Comparison of ENCODE assay signal across 9 cellular contexts in the genomic region with DNA sequence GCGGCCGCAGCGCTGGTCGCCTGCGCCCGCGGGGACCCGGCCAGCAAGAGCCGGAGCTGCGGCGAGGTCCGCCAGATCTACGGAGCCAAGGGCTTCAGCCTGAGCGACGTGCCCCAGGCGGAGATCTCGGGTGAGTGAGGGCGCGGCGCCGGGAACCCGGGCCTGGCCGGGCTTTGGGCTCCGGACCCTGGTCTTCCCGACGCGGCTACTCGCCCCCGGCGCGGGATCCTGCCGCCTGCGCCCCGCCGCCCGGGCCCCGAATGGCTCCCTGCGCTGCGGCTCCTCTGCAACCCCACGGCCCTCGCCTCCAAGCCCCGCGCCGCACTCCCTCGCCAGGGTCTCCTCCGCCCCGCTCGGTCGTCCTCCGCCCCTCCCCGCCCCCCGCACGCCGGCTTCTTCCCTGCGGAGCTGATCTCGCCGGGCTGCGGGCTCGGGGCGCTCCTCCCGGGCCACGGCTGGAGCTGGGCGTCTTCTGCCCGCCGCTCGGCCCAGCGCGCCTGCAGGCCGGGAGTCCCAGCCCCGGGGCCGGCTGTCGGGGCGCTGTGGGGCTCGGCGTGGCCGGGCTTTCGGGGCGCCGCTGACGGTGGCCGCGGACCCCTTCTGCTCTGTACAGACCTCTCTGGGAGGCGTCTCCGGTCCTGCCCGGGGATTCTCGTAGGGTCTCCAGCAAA. TPM values are rescaled to one million over a fixed set of nuclear protein-coding genes. Genes with fewer than 3 reads are reported as not detected.
A peak's percentile ranks its signal among the peaks of the same experiment; 100 is the strongest.
DNase-seq lines count a peak whose midpoint lies in the region; ATAC-seq, FAIRE-seq and TF ChIP-seq lines count a peak whose summit lies in the region.
"Had no signal": no experiment of that assay in that cellular context is flagged by ENCODE, and none has a peak within 500 bp of the region (broad histone marks: within the 10 kb centered on the region; RNA-seq: fewer than 3 reads in every experiment).

No MANE protein-coding gene starts in this region.

- no peak overlapping the region for H3K4me3 Mint-ChIP-seq in activated CD8-positive, alpha-beta memory T cell treated with anti-CD3 and anti-CD28 coated beads, Interleukin-2, amount 10 ng/mL, durations not matched to agents 7 days and 5 days

- POLR2A ChIA-PET in HepG2 (lab: Yijun Ruan, JAX) = interaction anchor here (1.0 to 1.7 kb wide), 2 partner anchors 180 to 185 kb away, joined by 3 to 7 read pairs; no protein-coding TSS in a partner anchor

- H3K27me3 Mint-ChIP-seq in activated CD8-positive, alpha-beta memory T cell treated with anti-CD3 and anti-CD28 coated beads, Interleukin-2, amount 10 ng/mL, durations not matched to agents 7 days and 5 days = peaks cover 16% of the 10 kb centered on the region

- no peak for DNase-seq in activated CD8-positive, alpha-beta memory T cell treated with anti-CD3 and anti-CD28 coated beads, Interleukin-2, amount 10 ng/mL, durations not matched to agents 7 days and 5 days
- DNase-seq in activated CD8-positive, alpha-beta memory T cell treated with anti-CD3 and anti-CD28 coated beads, Interleukin-2, amount 50 U/mL, for 4 hours = no peak
- DNase-seq in brain microvascular endothelial cell = no peak
- DNase-seq in HepG2 (ENCODE audit: low spot score) = no peak
- DNase-seq in thoracic aorta (ENCODE audit: low spot score) = no peak
- no peak for DNase-seq in Kasumi-1 (lab: John Stamatoyannopoulos, UW)
- DNase-seq in DMS153 (lab: John Stamatoyannopoulos, UW) = no peak

- no peak overlapping the region for H2AFZ ChIP-seq in HepG2 (ENCODE audit: low read length)

- in situ Hi-C loops in brain microvascular endothelial cell (cut with HindIII; ENCODE audit: low pct_ligation_motif_present, low sequenced_read_pairs) = loop anchor here (10.0 kb wide), 1 partner anchor 201 kb away; no protein-coding TSS in a partner anchor
- in situ Hi-C loops in HepG2 (cut with HindIII; ENCODE audit: extremely low pct_ligation_motif_present, low pct_unique_long_range_greater_than_20kb) = loop anchor here (5.0 kb wide), 2 partner anchors 204 to 284 kb away; no protein-coding TSS in a partner anchor

- H3K79me2 ChIP-seq in HepG2 (ENCODE audit: insufficient read depth, low read length) = no peaks in the 10 kb centered on the region

- peak; percentile 5; the same call in 1 of the 2 replicates for TF ChIP-seq RAD21 in Ishikawa (IDR thresholded peaks at IDR 0.05; ENCODE audit: low read depth)
- no peak for TF ChIP-seq RAD21 in HepG2 (CRISPR knock-in tag; IDR thresholded peaks at IDR 0.05)

- TF ChIP-seq POLR2A in HepG2 (IDR thresholded peaks at IDR 0.05; ENCODE audit: insufficient read depth in 1 of 2, low read depth in 2 of 2, low read length in 2 of 2) = no peak

- TF ChIP-seq CTCF in brain microvascular endothelial cell (IDR thresholded peaks at IDR 0.05; ENCODE audit: low read depth, low read length, missing control alignments) (no peak), HepG2 (CRISPR knock-in tag; IDR thresholded peaks at IDR 0.05) (no peak), thoracic aorta (IDR thresholded peaks at IDR 0.05) (no peak)

- H3K4me1 ChIP-seq in HepG2 (ENCODE audit: insufficient read depth, low read length) (peaks cover 10% of the 10 kb centered on the region), thoracic aorta (ENCODE audit: control insufficient read depth in 1 of 2, low read depth in 2 of 2) (peaks cover 22 to 49% of the 10 kb centered on the region in 2 donors)

- no peak overlapping the region for H3K27ac Mint-ChIP-seq in activated CD8-positive, alpha-beta memory T cell treated with anti-CD3 and anti-CD28 coated beads, Interleukin-2, amount 10 ng/mL, durations not matched to agents 7 days and 5 days

- H3K36me3 Mint-ChIP-seq in activated CD8-positive, alpha-beta memory T cell treated with anti-CD3 and anti-CD28 coated beads, Interleukin-2, amount 10 ng/mL, durations not matched to agents 7 days and 5 days = no peaks in the 10 kb centered on the region

- no peaks in the 10 kb centered on the region for H3K9me3 Mint-ChIP-seq in activated CD8-positive, alpha-beta memory T cell treated with anti-CD3 and anti-CD28 coated beads, Interleukin-2, amount 10 ng/mL, durations not matched to agents 7 days and 5 days (ENCODE audit: low read depth)

- H3K27me3 ChIP-seq in brain microvascular endothelial cell (replicated peaks) = no peaks in the 10 kb centered on the region
- H3K27me3 ChIP-seq in HepG2 (ENCODE audit: control insufficient read depth in 1 of 2, insufficient read depth in 2 of 2, low read length in 2 of 2) = peaks cover 34 to 60% of the 10 kb centered on the region in 2 experiments
- no peaks in the 10 kb centered on the region for H3K27me3 ChIP-seq in thoracic aorta (replicated peaks; ENCODE audit: insufficient read depth)

- FAIRE-seq in HepG2 (lab: Jason Lieb, UNC) = no peak
- FAIRE-seq: colon had no signal

- TF ChIP-seq EP300 in Ishikawa (IDR thresholded peaks at IDR 0.05; ENCODE audit: borderline replicate concordance) = no peak
- no peak for TF ChIP-seq EP300 in HepG2 (IDR thresholded peaks at IDR 0.05; ENCODE audit: low read depth in 2 of 2, low read length in 2 of 2)
- no peak for TF ChIP-seq EP300 in HepG2 (CRISPR knock-in tag; IDR thresholded peaks at IDR 0.05; ENCODE audit: borderline replicate concordance)

- H3K27ac ChIP-seq in brain microvascular endothelial cell = peak overlapping the region; percentile 59
- no peak overlapping the region for H3K27ac ChIP-seq in HepG2 (ENCODE audit: extremely low read length, insufficient read depth, low read length)
- H3K27ac ChIP-seq in thoracic aorta = peak overlapping the region; percentile 88 to 92

- CTCF ChIA-PET in activated CD8-positive, alpha-beta memory T cell treated with anti-CD3 and anti-CD28 coated beads, Interleukin-2, amount 10 ng/mL, durations not matched to agents 7 days and 5 days (lab: Charles Lee) = interaction anchor here (0.9 to 2.1 kb wide), 2 partner anchors 203 to 292 kb away, joined by 4 to 12 read pairs; no protein-coding TSS in a partner anchor
- CTCF ChIA-PET in HepG2 (lab: Yijun Ruan, JAX; ENCODE audit: low intra/inter-chr PET ratio, low total read pairs) = interaction anchor here (3.4 kb wide), 1 partner anchor 203 kb away, joined by 84 read pairs; no protein-coding TSS in a partner anchor

- H3K4me3 ChIP-seq in brain microvascular endothelial cell (ENCODE audit: low read depth, low read length) (peak overlapping the region; percentile 65), HepG2 (replicated peaks in 1 of 3; ENCODE audit: insufficient read depth in 1 of 3, low read depth in 2 of 3, low read length in 3 of 3) (peak overlapping the region; percentile 56 to 74 (median 57); a peak in 5 of 6 replicates), thoracic aorta (peak overlapping the region; percentile 99)

- peak; percentile 2 for ATAC-seq in activated CD8-positive, alpha-beta memory T cell treated with anti-CD3 and anti-CD28 coated beads, Interleukin-2, amount 10 ng/mL, durations not matched to agents 7 days and 5 days
- ATAC-seq in HepG2 (peak; percentile 16), thoracic aorta (ENCODE audit: insufficient number of reproducible peaks, low FRiP score, low read depth) (no peak)

- H3K36me3 ChIP-seq in brain microvascular endothelial cell (replicated peaks) (no peaks in the 10 kb centered on the region), HepG2 (replicated peaks in 1 of 2; ENCODE audit: control insufficient read depth in 1 of 2, insufficient read depth in 2 of 2, low read length in 2 of 2) (no peaks in the 10 kb centered on the region), thoracic aorta (no peaks in the 10 kb centered on the region)

- H3K9me3 ChIP-seq in HepG2 (ENCODE audit: low read length) = no peaks in the 10 kb centered on the region
- no peaks in the 10 kb centered on the region for H3K9me3 ChIP-seq in thoracic aorta

- H3K9ac ChIP-seq in HepG2 (ENCODE audit: insufficient read depth, low read depth, low read length) = no peak overlapping the region; the same call in 1 of the 2 replicates

- peaks cover 3% of the 10 kb centered on the region; the same call in 1 of the 2 replicates for H4K20me1 ChIP-seq in HepG2 (ENCODE audit: insufficient read depth, low read length)

- peaks cover 5% of the 10 kb centered on the region for H3K4me1 Mint-ChIP-seq in activated CD8-positive, alpha-beta memory T cell treated with anti-CD3 and anti-CD28 coated beads, Interleukin-2, amount 10 ng/mL, durations not matched to agents 7 days and 5 days

- BruUV-seq in HepG2 (replicated peaks; lab: Mats Ljungman, UMichigan) = no TSS peak

- 2% methylated on average over 29 of the region's 86 CpGs for WGBS in HepG2 (ENCODE audit: low lambda C conversion rate)

- intact Hi-C loops in HepG2 (cut with micrococcal nuclease; ENCODE audit: unreplicated experiment) = loop anchor here (5.0 kb wide), 2 partner anchors 184 to 284 kb away; no protein-coding TSS in a partner anchor

- H3K4me2 ChIP-seq in HepG2 (ENCODE audit: low read depth, low read length) = peak overlapping the region; percentile 76

TF ChIP-seq in HepG2, 621 proteins besides CTCF, POLR2A, EP300 and RAD21 (continues in another document):
- no peak for TF ChIP-seq ZNF629 (CRISPR knock-in tag; conservative IDR thresholded peaks at IDR 0.05)
- TF ChIP-seq ZNF12 (CRISPR knock-in tag; IDR thresholded peaks at IDR 0.05) = no peak

RNA-seq across cellular contexts. Expression of gene GPC1, which starts 0.6 kb away (rescaled TPM):
- 1 to 10 TPM; 3.2 to 4.5 TPM for total RNA-seq in activated CD8-positive, alpha-beta memory T cell treated with anti-CD3 and anti-CD28 coated beads, Interleukin-2, amount 10 ng/mL, durations not matched to agents 7 days and 5 days
- total RNA-seq in HepG2 (2016; rRNA removed; fragmentation: Illumina TruSeq; extraction: Trizol) = 2.1 and 5.5 TPM in 2 replicates
- 0.91 and 1.6 TPM in 2 replicates for total RNA-seq in HepG2 (2016; cell fraction: cytosol; rRNA removed; fragmentation: Illumina TruSeq; extraction: Trizol; ENCODE audit: low read depth)
- 1.8 and 5.2 TPM in 2 replicates for total RNA-seq in HepG2 (2016; cell fraction: insoluble cytoplasmic fraction; rRNA removed; fragmentation: Illumina TruSeq; extraction: Trizol)
- 1.9 and 2.0 TPM in 2 replicates for total RNA-seq in HepG2 (2016; cell fraction: membrane; rRNA removed; fragmentation: Illumina TruSeq; extraction: Trizol)
- total RNA-seq in HepG2 (2016; cell fraction: nucleus; rRNA removed; fragmentation: Illumina TruSeq; extraction: Trizol) = 5.4 and 7.0 TPM in 2 replicates
- 4.0 and 4.8 TPM in 2 replicates for polyA plus RNA-seq in HepG2 (2011; rRNA removed)
- 2.4 and 5.8 TPM in 2 replicates for polyA plus RNA-seq in HepG2 (2011; cell fraction: cytosol; rRNA removed)
- polyA plus RNA-seq in HepG2 (2011; cell fraction: nucleus; rRNA removed) = 6.0 and 8.9 TPM in 2 replicates
- 1.1 and 2.2 TPM in 2 replicates for polyA plus RNA-seq in HepG2 (2012)
- 1.3 and 1.7 TPM in 2 replicates for polyA plus RNA-seq in HepG2 (2016; cell fraction: cytosol; fragmentation: Illumina TruSeq; extraction: Trizol; ENCODE audit: low read depth)
- polyA plus RNA-seq in HepG2 (2016; cell fraction: insoluble cytoplasmic fraction; fragmentation: Illumina TruSeq; extraction: Trizol; ENCODE audit: low read depth) = 3.2 and 3.7 TPM in 2 replicates
- polyA plus RNA-seq in HepG2 (2016; cell fraction: membrane; fragmentation: Illumina TruSeq; extraction: Trizol; ENCODE audit: low read depth) = 2.1 and 3.5 TPM in 2 replicates
- polyA plus RNA-seq in HepG2 (2016; cell fraction: nucleus; fragmentation: Illumina TruSeq; extraction: Trizol; ENCODE audit: insufficient read depth, low read depth) = 12.8 and 13.1 TPM in 2 replicates
- 9.2 and 40.8 TPM in 2 replicates for polyA minus RNA-seq in HepG2 (2011; rRNA and poly(A)+ RNA removed; ENCODE audit: low replicate concordance)
- 7.8 and 8.3 TPM in 2 replicates for polyA minus RNA-seq in HepG2 (2011; cell fraction: cytosol; rRNA and poly(A)+ RNA removed)
- polyA minus RNA-seq in HepG2 (2011; cell fraction: nucleus; rRNA and poly(A)+ RNA removed) = 2.1 and 4.8 TPM in 2 replicates
- 100 to 1,000 TPM in 1 of 2 donors, 10 to 100 TPM in 1; 94.2 to 162 TPM for total RNA-seq in thoracic aorta

Comparison
In these comparisons a context has a peak if more than half of its experiments do, and no peak if none do; other contexts are left out.
1. RNA of gene GPC1, which starts 0.6 kb away (total RNA-seq): 94.2 to 162 TPM in thoracic aorta; 0.91 to 7.0 TPM in HepG2 and 3.2 to 4.5 TPM in activated CD8-positive, alpha-beta memory T cell treated with anti-CD3 and anti-CD28 coated beads, Interleukin-2, amount 10 ng/mL, durations not matched to agents 7 days and 5 days; every median in the first group is over 10 times any median in the second.
2. Peak in every context shown above with its lines, with median percentiles within 50 percentile points of each other: H3K4me3 ChIP-seq.